ENCODE assay signal across 12 cellular contexts in genomic region chr2:11967946-11968465, GRCh38.
DNase-seq lines count a peak whose midpoint lies in the region; ATAC-seq, FAIRE-seq and TF ChIP-seq lines count a peak whose summit lies in the region.
"Had no signal": no experiment of that assay in that cellular context is flagged by ENCODE, and none has a peak within 500 bp of the region (broad histone marks: within the 10 kb centered on the region; RNA-seq: fewer than 3 reads in every experiment).

No MANE protein-coding gene starts in this region.

- peaks cover 6% of the 10 kb centered on the region for H3K9me3 Mint-ChIP-seq in stimulated activated effector memory CD8-positive, alpha-beta T cell treated with anti-CD3 and anti-CD28 coated beads, Interleukin-12 subunit alpha, Interleukin-12 subunit beta, amount 100 ng/mL, for 72 hours

- H3K4me3 ChIP-seq in SK-N-SH (ENCODE audit: low read depth in 2 of 2, low read length in 1 of 2), result no peak overlapping the region
- H3K4me3 ChIP-seq in prostate gland, result no peak overlapping the region

- TF ChIP-seq CTCF in SK-N-SH (IDR thresholded peaks at IDR 0.05) (no peak), prostate gland (IDR thresholded peaks at IDR 0.05) (no peak)

- 0 out of 4 replicates have a peak overlapping the region, but pooled peaks of 1 of the 2 experiments have one; percentile 19 for H3K27ac ChIP-seq in SK-N-SH (ENCODE audit: low read depth in 2 of 2, low read length in 1 of 2)
- no peak overlapping the region for H3K27ac ChIP-seq in prostate gland
- H3K27ac ChIP-seq: VCaP had no signal

- FAIRE-seq in frontal cortex (lab: Jason Lieb, UNC) (no peak), HTR-8/SVneo (lab: Jason Lieb, UNC) (no peak)
- FAIRE-seq: GM18507 had no signal

- no peaks in the 10 kb centered on the region for H3K4me1 Mint-ChIP-seq in stimulated activated effector memory CD8-positive, alpha-beta T cell treated with anti-CD3 and anti-CD28 coated beads, Interleukin-12 subunit alpha, Interleukin-12 subunit beta, amount 100 ng/mL, for 72 hours

- H3K27me3 ChIP-seq in SK-N-SH (ENCODE audit: insufficient read depth) (no peaks in the 10 kb centered on the region), prostate gland (replicated peaks; ENCODE audit: insufficient read depth) (no peaks in the 10 kb centered on the region)

- ATAC-seq in stimulated activated effector memory CD8-positive, alpha-beta T cell treated with anti-CD3 and anti-CD28 coated beads, Interleukin-12 subunit alpha, Interleukin-12 subunit beta, amount 100 ng/mL, for 72 hours, result no peak

- DNase-seq in GM04504 (ENCODE audit: low read depth) (peak; percentile 10), SK-N-SH (peak; percentile 46), fibroblast of peridontal ligament (ENCODE audit: extremely low read depth) (peak; percentile 23), prostate gland (ENCODE audit: low spot score) (peak; percentile 78), anterior cingulate cortex (lab: John Stamatoyannopoulos, UW) (no peak), frontal cortex (ENCODE audit: low spot score in 2 of 2) (no peak), HTR-8/SVneo (ENCODE audit: insufficient read length, low spot score) (no peak)
- DNase-seq in stimulated activated effector memory CD8-positive, alpha-beta T cell treated with anti-CD3 and anti-CD28 coated beads, Interleukin-12 subunit alpha, Interleukin-12 subunit beta, amount 100 ng/mL, for 72 hours (ENCODE audit: low spot score in 2 of 2), result no peak
- DNase-seq: cortex of kidney, DMS79 had no signal

- no peak overlapping the region for H2AFZ ChIP-seq in SK-N-SH (ENCODE audit: low read depth)

- intact Hi-C loops in prostate gland (cut with DNase I), result loop anchor here (10.0 kb wide), 1 partner anchor 747 kb away; the partner anchor contains the start of gene TRIB2

- POLR2A ChIA-PET in SK-N-SH (lab: Yijun Ruan, JAX), result interaction anchor here (0.5 kb wide), 1 partner anchor 750 kb away, joined by 3 read pairs; no protein-coding TSS in a partner anchor

- H3K4me3 Mint-ChIP-seq in stimulated activated effector memory CD8-positive, alpha-beta T cell treated with anti-CD3 and anti-CD28 coated beads, Interleukin-12 subunit alpha, Interleukin-12 subunit beta, amount 100 ng/mL, for 72 hours, result no peak overlapping the region

- H3K9me2 ChIP-seq in SK-N-SH, result no peaks in the 10 kb centered on the region

- CTCF ChIA-PET in SK-N-SH (lab: Yijun Ruan, JAX), result interaction anchor here (1.0 to 4.0 kb wide), 4 partner anchors 12 to 1039 kb away, joined by 4 to 30 read pairs (median 4); no protein-coding TSS in a partner anchor

- no peak for TF ChIP-seq POLR2A in prostate gland (IDR thresholded peaks at IDR 0.05)

- WGBS in SK-N-SH (ENCODE audit: low lambda C conversion rate), result 14% methylated on average over 7 of the region's 7 CpGs
- WGBS in prostate gland, result 11% methylated on average over 7 of the region's 7 CpGs

- no peak overlapping the region for H3K9ac ChIP-seq in SK-N-SH

- H3K27ac Mint-ChIP-seq in stimulated activated effector memory CD8-positive, alpha-beta T cell treated with anti-CD3 and anti-CD28 coated beads, Interleukin-12 subunit alpha, Interleukin-12 subunit beta, amount 100 ng/mL, for 72 hours, result no peak overlapping the region

- no peak; the same call in 1 of the 2 replicates for TF ChIP-seq RAD21 in SK-N-SH (IDR thresholded peaks at IDR 0.05; ENCODE audit: low read length)

- no peaks in the 10 kb centered on the region for H3F3A ChIP-seq in SK-N-SH (replicated peaks; ENCODE audit: insufficient read depth)

- no peak overlapping the region for H3K4me2 ChIP-seq in SK-N-SH

- H4K20me1 ChIP-seq in SK-N-SH (ENCODE audit: insufficient read depth), result no peaks in the 10 kb centered on the region

- peak; percentile 88 to 91 for TF ChIP-seq EP300 in SK-N-SH (IDR thresholded peaks at IDR 0.05; ENCODE audit: borderline replicate concordance in 1 of 2, low read depth in 1 of 2, low read length in 1 of 2)

- no peaks in the 10 kb centered on the region for H3K36me3 ChIP-seq in SK-N-SH (replicated peaks in 1 of 2; ENCODE audit: control insufficient read depth in 1 of 2, insufficient read depth in 2 of 2, low read length in 1 of 2)
- H3K36me3 ChIP-seq in prostate gland, result no peaks in the 10 kb centered on the region

- no peaks in the 10 kb centered on the region for H3K36me3 Mint-ChIP-seq in stimulated activated effector memory CD8-positive, alpha-beta T cell treated with anti-CD3 and anti-CD28 coated beads, Interleukin-12 subunit alpha, Interleukin-12 subunit beta, amount 100 ng/mL, for 72 hours

- H3K9me3 ChIP-seq in SK-N-SH, result 0 out of 2 replicates have a peak, but pooled peaks cover 4% of the 10 kb centered on the region
- no peaks in the 10 kb centered on the region for H3K9me3 ChIP-seq in prostate gland

- H3K4me1 ChIP-seq in SK-N-SH (ENCODE audit: control insufficient read depth in 1 of 2, insufficient read depth in 2 of 2, low read depth in 1 of 2, low read length in 1 of 2) (peaks cover 0 to 12% of the 10 kb centered on the region in 2 experiments; a peak in 2 of 4 replicates), prostate gland (replicated peaks) (no peaks in the 10 kb centered on the region)

- no peaks in the 10 kb centered on the region for H3K79me2 ChIP-seq in SK-N-SH (ENCODE audit: insufficient read depth)

TF ChIP-seq in SK-N-SH, 30 proteins besides CTCF, POLR2A, EP300 and RAD21 (continues in another document):
- TF ChIP-seq RXRA (IDR thresholded peaks at IDR 0.05; ENCODE audit: borderline replicate concordance, low read depth) (peak; percentile 64; the same call in 1 of the 2 replicates), EZH2phosphoT487 (IDR thresholded peaks at IDR 0.05; ENCODE audit: borderline replicate concordance, low read depth) (no peak), ELF1 (IDR thresholded peaks at IDR 0.05) (no peak), FOSL2 (IDR thresholded peaks at IDR 0.05; ENCODE audit: borderline replicate concordance, low read depth) (peak; percentile 32; the same call in 1 of the 2 replicates), SMC3 (IDR thresholded peaks at IDR 0.05; ENCODE audit: low read depth, low read length) (no peak), USF2 (IDR thresholded peaks at IDR 0.05; ENCODE audit: borderline replicate concordance, low read depth, low read length) (no peak), TCF12 (IDR thresholded peaks at IDR 0.05) (peak; percentile 98), SIN3A (IDR thresholded peaks at IDR 0.05; ENCODE audit: borderline replicate concordance, low read depth, low read length) (peak; percentile 57; the same call in 1 of the 2 replicates), JUND (IDR thresholded peaks at IDR 0.05) (peak; percentile 92), POLR2AphosphoS5 (IDR thresholded peaks at IDR 0.05; ENCODE audit: low read depth, low read length) (peak; percentile 94), GATA2 (CRISPR knock-in tag; IDR thresholded peaks at IDR 0.05) (peak; percentile 94), FOXM1 (IDR thresholded peaks at IDR 0.05; ENCODE audit: low read depth) (0 out of 2 replicates have a peak, but pooled peaks have one; percentile 40), FOXJ3 (CRISPR knock-in tag; IDR thresholded peaks at IDR 0.05) (0 out of 2 replicates have a peak, but pooled peaks have one; percentile 43), CHD2 (IDR thresholded peaks at IDR 0.05; ENCODE audit: low read length, partially characterized antibody) (no peak), TEAD4 (IDR thresholded peaks at IDR 0.05; ENCODE audit: borderline replicate concordance, insufficient read depth) (peak; percentile 92), RCOR1 (IDR thresholded peaks at IDR 0.05; ENCODE audit: low read length) (peak; percentile 71), YY1 (IDR thresholded peaks at IDR 0.05; ENCODE audit: low read depth) (no peak), PBX3 (IDR thresholded peaks at IDR 0.05) (peak; percentile 98)
- TF ChIP-seq, protein P1, sequence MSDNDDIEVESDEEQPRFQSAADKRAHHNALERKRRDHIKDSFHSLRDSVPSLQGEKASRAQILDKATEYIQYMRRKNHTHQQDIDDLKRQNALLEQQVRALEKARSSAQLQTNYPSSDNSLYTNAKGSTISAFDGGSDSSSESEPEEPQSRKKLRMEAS (IDR thresholded peaks at IDR 0.05; ENCODE audit: low read depth), result no peak; the same call in 1 of the 2 replicates
- TF ChIP-seq, protein P2, sequence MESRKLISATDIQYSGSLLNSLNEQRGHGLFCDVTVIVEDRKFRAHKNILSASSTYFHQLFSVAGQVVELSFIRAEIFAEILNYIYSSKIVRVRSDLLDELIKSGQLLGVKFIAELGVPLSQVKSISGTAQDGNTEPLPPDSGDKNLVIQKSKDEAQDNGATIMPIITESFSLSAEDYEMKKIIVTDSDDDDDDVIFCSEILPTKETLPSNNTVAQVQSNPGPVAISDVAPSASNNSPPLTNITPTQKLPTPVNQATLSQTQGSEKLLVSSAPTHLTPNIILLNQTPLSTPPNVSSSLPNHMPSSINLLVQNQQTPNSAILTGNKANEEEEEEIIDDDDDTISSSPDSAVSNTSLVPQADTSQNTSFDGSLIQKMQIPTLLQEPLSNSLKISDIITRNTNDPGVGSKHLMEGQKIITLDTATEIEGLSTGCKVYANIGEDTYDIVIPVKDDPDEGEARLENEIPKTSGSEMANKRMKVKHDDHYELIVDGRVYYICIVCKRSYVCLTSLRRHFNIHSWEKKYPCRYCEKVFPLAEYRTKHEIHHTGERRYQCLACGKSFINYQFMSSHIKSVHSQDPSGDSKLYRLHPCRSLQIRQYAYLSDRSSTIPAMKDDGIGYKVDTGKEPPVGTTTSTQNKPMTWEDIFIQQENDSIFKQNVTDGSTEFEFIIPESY (IDR thresholded peaks at IDR 0.05; ENCODE audit: borderline replicate concordance, low read depth), result peak; percentile 87

Comparison
In these comparisons a context has a peak if more than half of its experiments do, and no peak if none do; other contexts are left out.
1. DNase-seq: peak in GM04504 (single experiment), SK-N-SH (single experiment), fibroblast of peridontal ligament (single experiment) and prostate gland (single experiment); none in stimulated activated effector memory CD8-positive, alpha-beta T cell treated with anti-CD3 and anti-CD28 coated beads, Interleukin-12 subunit alpha, Interleukin-12 subunit beta, amount 100 ng/mL, for 72 hours (0 of 2), anterior cingulate cortex (0 of 58), frontal cortex (0 of 2) and HTR-8/SVneo (single experiment).